Comparison of ENCODE assay signal across 13 cellular contexts in genomic region chr12:123104809-123105208, GRCh38. TPM values are rescaled to one million over a fixed set of nuclear protein-coding genes. Genes with fewer than 3 reads are reported as not detected.
DNase-seq lines count a peak whose midpoint lies in the region; ATAC-seq, FAIRE-seq and TF ChIP-seq lines count a peak whose summit lies in the region.
"Had no signal": no experiment of that assay in that cellular context is flagged by ENCODE, and none has a peak within 500 bp of the region (broad histone marks: within the 10 kb centered on the region; RNA-seq: fewer than 3 reads in every experiment).

No MANE protein-coding gene starts in this region.

- peaks cover 8 to 20% of the 10 kb centered on the region in 2 experiments; a peak in 4 of 5 replicates for H3K36me3 ChIP-seq in HepG2 (replicated peaks in 1 of 2; ENCODE audit: control insufficient read depth in 1 of 2, insufficient read depth in 2 of 2, low read length in 2 of 2)
- H3K36me3 ChIP-seq in skeletal muscle tissue (ENCODE audit: control insufficient read depth in 3 of 3, insufficient read depth in 3 of 3, low read length in 3 of 3): no peaks in the 10 kb centered on the region

- H3K4me3 Mint-ChIP-seq in activated CD4-positive, alpha-beta memory T cell treated with anti-CD3 and anti-CD28 coated beads, Interleukin-2, amount 10 ng/mL, durations not matched to agents 7 days and 5 days: no peak overlapping the region
- H3K4me3 Mint-ChIP-seq in activated CD4-positive, alpha-beta memory T cell treated with anti-CD3 and anti-CD28 coated beads for 36 hours: no peak overlapping the region
- H3K4me3 Mint-ChIP-seq in T-cell (peak overlapping the region in 1 of 3 donors; percentile 74), progenitor cell of endocrine pancreas (ENCODE audit: low read depth) (no peak overlapping the region)
- H3K4me3 Mint-ChIP-seq: stimulated activated naive CD8-positive, alpha-beta T cell treated with anti-CD3 and anti-CD28 coated beads, Interleukin-15, Interleukin-2, amounts not matched to agents 100 ng/mL and 50 ng/mL, for 24 hours had no signal

- TF ChIP-seq RAD21 in HepG2 (CRISPR knock-in tag; IDR thresholded peaks at IDR 0.05): no peak

- H3K4me3 ChIP-seq in HepG2 (replicated peaks in 1 of 3; ENCODE audit: insufficient read depth in 1 of 3, low read depth in 2 of 3, low read length in 3 of 3) (no peak overlapping the region), skeletal muscle tissue (ENCODE audit: low read length in 3 of 3) (peak overlapping the region in 1 of 3 donors; percentile 41)

- peak; percentile 4 for FAIRE-seq in HepG2 (lab: Jason Lieb, UNC)

- in situ Hi-C loops in HepG2 (cut with HindIII; ENCODE audit: extremely low pct_ligation_motif_present, low pct_unique_long_range_greater_than_20kb): no loop called here

- H3K27me3 Mint-ChIP-seq in activated CD4-positive, alpha-beta memory T cell treated with anti-CD3 and anti-CD28 coated beads, Interleukin-2, amount 10 ng/mL, durations not matched to agents 7 days and 5 days: no peaks in the 10 kb centered on the region
- no peaks in the 10 kb centered on the region for H3K27me3 Mint-ChIP-seq in activated CD4-positive, alpha-beta memory T cell treated with anti-CD3 and anti-CD28 coated beads for 36 hours
- H3K27me3 Mint-ChIP-seq in T-cell (no peaks in the 10 kb centered on the region), progenitor cell of endocrine pancreas (peaks cover 48% of the 10 kb centered on the region)
- H3K27me3 Mint-ChIP-seq: stimulated activated naive CD8-positive, alpha-beta T cell treated with anti-CD3 and anti-CD28 coated beads, Interleukin-15, Interleukin-2, amounts not matched to agents 100 ng/mL and 50 ng/mL, for 24 hours had no signal

- peaks cover 39% of the 10 kb centered on the region for H3K4me1 Mint-ChIP-seq in activated CD4-positive, alpha-beta memory T cell treated with anti-CD3 and anti-CD28 coated beads, Interleukin-2, amount 10 ng/mL, durations not matched to agents 7 days and 5 days
- H3K4me1 Mint-ChIP-seq in activated CD4-positive, alpha-beta memory T cell treated with anti-CD3 and anti-CD28 coated beads for 36 hours (ENCODE audit: low read depth): peaks cover 35% of the 10 kb centered on the region
- peaks cover 60 to 73% (median 63%) of the 10 kb centered on the region in 3 donors for H3K4me1 Mint-ChIP-seq in T-cell
- H3K4me1 Mint-ChIP-seq in progenitor cell of endocrine pancreas (ENCODE audit: low read depth): peaks cover 13% of the 10 kb centered on the region

- 0 out of 2 replicates have a peak overlapping the region, but pooled peaks have one; percentile 20 for H3K4me2 ChIP-seq in HepG2 (ENCODE audit: low read depth, low read length)

- CTCF ChIA-PET in activated CD4-positive, alpha-beta memory T cell treated with anti-CD3 and anti-CD28 coated beads, Interleukin-2, amount 10 ng/mL, durations not matched to agents 7 days and 5 days (lab: Charles Lee): no interaction called here
- CTCF ChIA-PET in activated CD4-positive, alpha-beta memory T cell treated with anti-CD3 and anti-CD28 coated beads for 36 hours (lab: Charles Lee): interaction anchor here (1.3 kb wide), 1 partner anchor 61 kb away, joined by 3 read pairs; no protein-coding TSS in a partner anchor
- CTCF ChIA-PET in T-cell (lab: Charles Lee): no interaction called here
- CTCF ChIA-PET in HepG2 (lab: Yijun Ruan, JAX; ENCODE audit: low intra/inter-chr PET ratio, low total read pairs): no interaction called here

- H3K9me3 ChIP-seq in HepG2 (ENCODE audit: low read length) (no peaks in the 10 kb centered on the region), skeletal muscle tissue (ENCODE audit: control insufficient read depth in 3 of 3, low read length in 3 of 3) (no peaks in the 10 kb centered on the region)

- peaks cover 5% of the 10 kb centered on the region for H3K36me3 Mint-ChIP-seq in activated CD4-positive, alpha-beta memory T cell treated with anti-CD3 and anti-CD28 coated beads, Interleukin-2, amount 10 ng/mL, durations not matched to agents 7 days and 5 days (ENCODE audit: low read depth)
- H3K36me3 Mint-ChIP-seq in activated CD4-positive, alpha-beta memory T cell treated with anti-CD3 and anti-CD28 coated beads for 36 hours: peaks cover 3% of the 10 kb centered on the region
- H3K36me3 Mint-ChIP-seq in T-cell (peaks cover 25% of the 10 kb centered on the region), progenitor cell of endocrine pancreas (ENCODE audit: insufficient read depth) (no peaks in the 10 kb centered on the region)

- no peaks in the 10 kb centered on the region for H3K9me3 Mint-ChIP-seq in activated CD4-positive, alpha-beta memory T cell treated with anti-CD3 and anti-CD28 coated beads, Interleukin-2, amount 10 ng/mL, durations not matched to agents 7 days and 5 days
- no peaks in the 10 kb centered on the region for H3K9me3 Mint-ChIP-seq in activated CD4-positive, alpha-beta memory T cell treated with anti-CD3 and anti-CD28 coated beads for 36 hours
- no peaks in the 10 kb centered on the region for H3K9me3 Mint-ChIP-seq in T-cell
- H3K9me3 Mint-ChIP-seq in progenitor cell of endocrine pancreas (ENCODE audit: low read depth): no peaks in the 10 kb centered on the region
- H3K9me3 Mint-ChIP-seq: stimulated activated naive CD8-positive, alpha-beta T cell treated with anti-CD3 and anti-CD28 coated beads, Interleukin-15, Interleukin-2, amounts not matched to agents 100 ng/mL and 50 ng/mL, for 24 hours had no signal

- H4K20me1 ChIP-seq in HepG2 (ENCODE audit: insufficient read depth, low read length): no peaks in the 10 kb centered on the region

- ATAC-seq in T-cell (replicated peaks in 1 of 4): no peak
- peak; percentile 88 for ATAC-seq in HepG2
- ATAC-seq in GM18505 (IDR thresholded peaks at IDR 0.05; ENCODE audit: unreplicated experiment): no peak
- ATAC-seq: SK-N-SH treated with all-trans-retinoic acid at 6 μM for 48 hours had no signal

- H3K27ac Mint-ChIP-seq in activated CD4-positive, alpha-beta memory T cell treated with anti-CD3 and anti-CD28 coated beads, Interleukin-2, amount 10 ng/mL, durations not matched to agents 7 days and 5 days: peak overlapping the region; percentile 59
- no peak overlapping the region for H3K27ac Mint-ChIP-seq in activated CD4-positive, alpha-beta memory T cell treated with anti-CD3 and anti-CD28 coated beads for 36 hours
- H3K27ac Mint-ChIP-seq in T-cell: peak overlapping the region; percentile 93 to 97
- no peak overlapping the region for H3K27ac Mint-ChIP-seq in progenitor cell of endocrine pancreas

- DNase-seq in activated CD4-positive, alpha-beta memory T cell treated with anti-CD3 and anti-CD28 coated beads, Interleukin-2, amount 10 ng/mL, durations not matched to agents 7 days and 5 days: no peak
- DNase-seq in activated CD4-positive, alpha-beta memory T cell treated with anti-CD3 and anti-CD28 coated beads for 36 hours: no peak
- no peak for DNase-seq in T-cell
- DNase-seq in HepG2 (ENCODE audit: low spot score): peak; percentile 27
- no peak for DNase-seq in progenitor cell of endocrine pancreas (ENCODE audit: low spot score, unreplicated experiment)
- DNase-seq in mucosa of gallbladder (ENCODE audit: low spot score): no peak
- DNase-seq: cerebellar nuclear complex, NCI-H1105 treated with DMSO at 0.1 percent for 48 hours, OCI-M1 had no signal

- H2AFZ ChIP-seq in HepG2 (ENCODE audit: low read length): no peak overlapping the region

- H3K27me3 ChIP-seq in HepG2 (ENCODE audit: control insufficient read depth in 1 of 2, insufficient read depth in 2 of 2, low read length in 2 of 2) (no peaks in the 10 kb centered on the region), skeletal muscle tissue (ENCODE audit: control insufficient read depth in 3 of 3, insufficient read depth in 3 of 3, low read length in 3 of 3) (no peaks in the 10 kb centered on the region)

- TF ChIP-seq EP300 in HepG2 (IDR thresholded peaks at IDR 0.05; ENCODE audit: low read depth in 2 of 2, low read length in 2 of 2) (no peak), HepG2 (CRISPR knock-in tag; IDR thresholded peaks at IDR 0.05; ENCODE audit: borderline replicate concordance) (no peak)

- BruUV-seq in HepG2 (replicated peaks; lab: Mats Ljungman, UMichigan): no TSS peak

- POLR2A ChIA-PET in activated CD4-positive, alpha-beta memory T cell treated with anti-CD3 and anti-CD28 coated beads, Interleukin-2, amount 10 ng/mL, durations not matched to agents 7 days and 5 days (lab: Charles Lee): interaction anchor here (0.8 to 6.1 kb wide), 4 partner anchors 10 to 130 kb away, joined by 3 to 80 read pairs (median 10); no protein-coding TSS in a partner anchor
- POLR2A ChIA-PET in activated CD4-positive, alpha-beta memory T cell treated with anti-CD3 and anti-CD28 coated beads for 36 hours (lab: Charles Lee): no interaction called here
- POLR2A ChIA-PET in T-cell (lab: Charles Lee) (interaction anchor here in 1 of 2 donors (1.1 kb wide), 1 partner anchor 18 kb away, joined by 4 read pairs; no protein-coding TSS in a partner anchor), HepG2 (lab: Yijun Ruan, JAX) (interaction anchor here (0.7 to 1.4 kb wide), 3 partner anchors 16 to 128 kb away, joined by 3 to 4 read pairs (median 3); partner anchors contain the start of genes MPHOSPH9 and MTRFR)

- peaks cover 53% of the 10 kb centered on the region for H3K4me1 ChIP-seq in HepG2 (ENCODE audit: insufficient read depth, low read length)
- peaks cover 36 to 50% (median 48%) of the 10 kb centered on the region in 3 donors for H3K4me1 ChIP-seq in skeletal muscle tissue (ENCODE audit: control insufficient read depth in 3 of 3, insufficient read depth in 3 of 3, low read length in 3 of 3)

- TF ChIP-seq CTCF in HepG2 (CRISPR knock-in tag; IDR thresholded peaks at IDR 0.05) (no peak), progenitor cell of endocrine pancreas (IDR thresholded peaks at IDR 0.05; ENCODE audit: unreplicated experiment) (no peak)

- intact Hi-C loops in activated CD4-positive, alpha-beta memory T cell treated with anti-CD3 and anti-CD28 coated beads for 36 hours (cut with micrococcal nuclease): no loop called here
- intact Hi-C loops in HepG2 (cut with micrococcal nuclease; ENCODE audit: unreplicated experiment): no loop called here

- H3K79me2 ChIP-seq in HepG2 (ENCODE audit: insufficient read depth, low read length): no peaks in the 10 kb centered on the region

- 31% methylated on average over 4 of the region's 4 CpGs for WGBS in HepG2 (ENCODE audit: low lambda C conversion rate)

- H3K27ac ChIP-seq in HepG2 (ENCODE audit: extremely low read length, insufficient read depth, low read length) (peak overlapping the region; percentile 28), skeletal muscle tissue (ENCODE audit: low read depth, low read length) (peak overlapping the region; percentile 50)

- H3K9ac ChIP-seq in HepG2 (ENCODE audit: insufficient read depth, low read depth, low read length): peak overlapping the region; percentile 11; the same call in 1 of the 2 replicates
- peak overlapping the region in 2 of 3 donors; percentile 27 to 50 for H3K9ac ChIP-seq in skeletal muscle tissue (ENCODE audit: low read depth in 1 of 3, low read length in 3 of 3)

- TF ChIP-seq POLR2A in HepG2 (IDR thresholded peaks at IDR 0.05; ENCODE audit: insufficient read depth in 1 of 2, low read depth in 2 of 2, low read length in 2 of 2): no peak
- TF ChIP-seq POLR2A in GM18505 (IDR thresholded peaks at IDR 0.05; ENCODE audit: borderline replicate concordance, extremely low read depth, insufficient read depth, insufficient read length): no peak

RNA-seq across cellular contexts. Expression of gene PITPNM2, which starts 46.1 kb away (rescaled TPM):
- 1 to 10 TPM; 8.1 to 9.3 TPM for total RNA-seq in activated CD4-positive, alpha-beta memory T cell treated with anti-CD3 and anti-CD28 coated beads, Interleukin-2, amount 10 ng/mL, durations not matched to agents 7 days and 5 days
- 1 to 10 TPM; 5.9 to 6.5 TPM for total RNA-seq in activated CD4-positive, alpha-beta memory T cell treated with anti-CD3 and anti-CD28 coated beads for 36 hours
- total RNA-seq in T-cell (10 to 100 TPM; 32.0 to 56.5 (median 34.8) TPM), HepG2 (2016; rRNA removed; fragmentation: Illumina TruSeq; extraction: Trizol) (4.2 and 4.7 TPM in 2 replicates), skeletal muscle tissue (3.1 TPM), progenitor cell of endocrine pancreas (2.1 and 2.6 TPM in 2 replicates), mucosa of gallbladder (12.8 TPM)
- total RNA-seq in HepG2 (2016; cell fraction: cytosol; rRNA removed; fragmentation: Illumina TruSeq; extraction: Trizol; ENCODE audit: low read depth): 2.8 and 3.0 TPM in 2 replicates
- total RNA-seq in HepG2 (2016; cell fraction: insoluble cytoplasmic fraction; rRNA removed; fragmentation: Illumina TruSeq; extraction: Trizol): 4.4 and 4.6 TPM in 2 replicates
- 4.6 and 5.9 TPM in 2 replicates for total RNA-seq in HepG2 (2016; cell fraction: membrane; rRNA removed; fragmentation: Illumina TruSeq; extraction: Trizol)
- 8.8 and 10.6 TPM in 2 replicates for total RNA-seq in HepG2 (2016; cell fraction: nucleus; rRNA removed; fragmentation: Illumina TruSeq; extraction: Trizol)
- 5.3 TPM in 2 replicates for polyA plus RNA-seq in HepG2 (2011; rRNA removed)
- 1.9 and 2.8 TPM in 2 replicates for polyA plus RNA-seq in HepG2 (2011; cell fraction: cytosol; rRNA removed)
- polyA plus RNA-seq in HepG2 (2011; cell fraction: nucleus; rRNA removed): 29.2 and 36.9 TPM in 2 replicates
- 4.9 and 8.6 TPM in 2 replicates for polyA plus RNA-seq in HepG2 (2012)
- 2.0 and 2.7 TPM in 2 replicates for polyA plus RNA-seq in HepG2 (2016; cell fraction: cytosol; fragmentation: Illumina TruSeq; extraction: Trizol; ENCODE audit: low read depth)
- 4.0 and 5.3 TPM in 2 replicates for polyA plus RNA-seq in HepG2 (2016; cell fraction: insoluble cytoplasmic fraction; fragmentation: Illumina TruSeq; extraction: Trizol; ENCODE audit: low read depth)
- polyA plus RNA-seq in HepG2 (2016; cell fraction: membrane; fragmentation: Illumina TruSeq; extraction: Trizol; ENCODE audit: low read depth): 3.2 and 3.3 TPM in 2 replicates
- 22.7 and 28.3 TPM in 2 replicates for polyA plus RNA-seq in HepG2 (2016; cell fraction: nucleus; fragmentation: Illumina TruSeq; extraction: Trizol; ENCODE audit: insufficient read depth, low read depth)
- 9.4 and 13.8 TPM in 2 replicates for polyA minus RNA-seq in HepG2 (2011; rRNA and poly(A)+ RNA removed; ENCODE audit: low replicate concordance)
- 4.8 and 6.2 TPM in 2 replicates for polyA minus RNA-seq in HepG2 (2011; cell fraction: cytosol; rRNA and poly(A)+ RNA removed)
- polyA minus RNA-seq in HepG2 (2011; cell fraction: nucleus; rRNA and poly(A)+ RNA removed): 17.6 and 22.1 TPM in 2 replicates

Comparison
In these comparisons a context has a peak if more than half of its experiments do, and no peak if none do; other contexts are left out.
1. H3K27ac Mint-ChIP-seq: peak in activated CD4-positive, alpha-beta memory T cell treated with anti-CD3 and anti-CD28 coated beads, Interleukin-2, amount 10 ng/mL, durations not matched to agents 7 days and 5 days (single experiment) and T-cell (2 of 2); none in activated CD4-positive, alpha-beta memory T cell treated with anti-CD3 and anti-CD28 coated beads for 36 hours (single experiment) and progenitor cell of endocrine pancreas (single experiment).